ENCODE assay signal across 23 cellular contexts in genomic region chr14:75016815-75017214, GRCh38. TPM values are rescaled to one million over a fixed set of nuclear protein-coding genes. Genes with fewer than 3 reads are reported as not detected.
"Had no signal": no experiment of that assay in that cellular context is flagged by ENCODE, and none has a peak within 500 bp of the region (broad histone marks: within the 10 kb centered on the region; RNA-seq: fewer than 3 reads in every experiment).

No MANE protein-coding gene starts in this region.

- H3K4me3 Mint-ChIP-seq: activated B cell treated with CpG ODN at 0.5 μM for 24 hours; activated CD4-positive, alpha-beta T cell treated with anti-CD3 and anti-CD28 coated beads for 36 hours; activated naive CD4-positive, alpha-beta T cell treated with anti-CD3 and anti-CD28 coated beads for 36 hours; activated naive CD8-positive, alpha-beta T cell treated with anti-CD3 and anti-CD28 coated beads, Interleukin-2, amount 10 ng/mL, durations not matched to agents 7 days and 5 days; dendritic cell treated with granulocyte-macrophage colony-stimulating factor and Interleukin-4, amounts not matched to agents 40 ng/mL and 50 ng/mL, for 4 days; T-helper 1 cell treated with Interleukin-12 subunit alpha and Interleukin-12 subunit beta and Interleukin-4 antibody, amounts not matched to agents 30 μg/mL and 1 μg/mL, for 36 hours had no signal

- H3K27ac Mint-ChIP-seq: activated B cell treated with CpG ODN at 0.5 μM for 24 hours; activated CD4-positive, alpha-beta T cell treated with anti-CD3 and anti-CD28 coated beads for 36 hours; activated naive CD4-positive, alpha-beta T cell treated with anti-CD3 and anti-CD28 coated beads for 36 hours; activated naive CD8-positive, alpha-beta T cell treated with anti-CD3 and anti-CD28 coated beads, Interleukin-2, amount 10 ng/mL, durations not matched to agents 7 days and 5 days; dendritic cell treated with granulocyte-macrophage colony-stimulating factor and Interleukin-4, amounts not matched to agents 40 ng/mL and 50 ng/mL, for 4 days; progenitor cell of endocrine pancreas; T-helper 1 cell treated with Interleukin-12 subunit alpha and Interleukin-12 subunit beta and Interleukin-4 antibody, amounts not matched to agents 30 μg/mL and 1 μg/mL, for 36 hours had no signal

- H3K4me1 Mint-ChIP-seq: activated B cell treated with CpG ODN at 0.5 μM for 24 hours had no signal

- H3K27me3 Mint-ChIP-seq: activated B cell treated with CpG ODN at 0.5 μM for 24 hours; activated CD4-positive, alpha-beta T cell treated with anti-CD3 and anti-CD28 coated beads for 36 hours; activated naive CD8-positive, alpha-beta T cell treated with anti-CD3 and anti-CD28 coated beads, Interleukin-2, amount 10 ng/mL, durations not matched to agents 7 days and 5 days; dendritic cell treated with granulocyte-macrophage colony-stimulating factor and Interleukin-4, amounts not matched to agents 40 ng/mL and 50 ng/mL, for 4 days; progenitor cell of endocrine pancreas had no signal

- H3K9me3 Mint-ChIP-seq: activated B cell treated with CpG ODN at 0.5 μM for 24 hours; activated naive CD4-positive, alpha-beta T cell treated with anti-CD3 and anti-CD28 coated beads for 36 hours; activated naive CD8-positive, alpha-beta T cell treated with anti-CD3 and anti-CD28 coated beads, Interleukin-2, amount 10 ng/mL, durations not matched to agents 7 days and 5 days; dendritic cell treated with granulocyte-macrophage colony-stimulating factor and Interleukin-4, amounts not matched to agents 40 ng/mL and 50 ng/mL, for 4 days; T-helper 1 cell treated with Interleukin-12 subunit alpha and Interleukin-12 subunit beta and Interleukin-4 antibody, amounts not matched to agents 30 μg/mL and 1 μg/mL, for 36 hours had no signal

- H3K4me3 ChIP-seq: cardiac muscle cell, left ventricle myocardium inferior, SJSA1, transverse colon had no signal

- H3K27me3 ChIP-seq: cardiac muscle cell, SJSA1, transverse colon had no signal

- H3K27ac ChIP-seq: cardiac muscle cell, left ventricle myocardium inferior, SJSA1, transverse colon had no signal

- DNase-seq: activated B cell treated with CpG ODN at 0.5 μM for 24 hours; activated CD4-positive, alpha-beta T cell treated with anti-CD3 and anti-CD28 coated beads for 36 hours; activated CD4-positive, alpha-beta T cell treated with anti-CD3 and anti-CD28 coated beads, Interleukin-2, amount 50 U/mL, for 48 hours; activated effector memory CD4-positive, alpha-beta T cell treated with Interleukin-2 at 50 U/mL for 16 hours; activated naive CD4-positive, alpha-beta T cell treated with anti-CD3 and anti-CD28 coated beads for 36 hours; activated naive CD8-positive, alpha-beta T cell treated with anti-CD3 and anti-CD28 coated beads, Interleukin-2, amount 10 ng/mL, durations not matched to agents 7 days and 5 days; activated T-cell treated with anti-CD3 and anti-CD28 coated beads, Interleukin-2, amount 50 U/mL, for 48 hours; effector CD8-positive, alpha-beta T cell; foreskin melanocyte; hippocampal formation; kidney glomerular epithelial cell; left ventricle myocardium inferior; mammary epithelial cell; stimulated activated CD4-positive, alpha-beta T cell treated with anti-CD3 and anti-CD28 coated beads, Interleukin-4, amount 100 ng/mL, for 1 hour; stimulated activated naive CD8-positive, alpha-beta T cell treated with anti-CD3 and anti-CD28 coated beads, Interleukin-15, Interleukin-2, amounts not matched to agents 100 U/mL and 50 U/mL, for 24 hours; T1000; transverse colon had no signal

- H3K9me3 ChIP-seq: left ventricle myocardium inferior, SJSA1, transverse colon had no signal

RNA-seq across cellular contexts. Expression of gene ZC2HC1C, which starts 52.6 kb away (rescaled TPM):
- total RNA-seq: mononuclear cell had no signal
